In the genomic region with DNA sequence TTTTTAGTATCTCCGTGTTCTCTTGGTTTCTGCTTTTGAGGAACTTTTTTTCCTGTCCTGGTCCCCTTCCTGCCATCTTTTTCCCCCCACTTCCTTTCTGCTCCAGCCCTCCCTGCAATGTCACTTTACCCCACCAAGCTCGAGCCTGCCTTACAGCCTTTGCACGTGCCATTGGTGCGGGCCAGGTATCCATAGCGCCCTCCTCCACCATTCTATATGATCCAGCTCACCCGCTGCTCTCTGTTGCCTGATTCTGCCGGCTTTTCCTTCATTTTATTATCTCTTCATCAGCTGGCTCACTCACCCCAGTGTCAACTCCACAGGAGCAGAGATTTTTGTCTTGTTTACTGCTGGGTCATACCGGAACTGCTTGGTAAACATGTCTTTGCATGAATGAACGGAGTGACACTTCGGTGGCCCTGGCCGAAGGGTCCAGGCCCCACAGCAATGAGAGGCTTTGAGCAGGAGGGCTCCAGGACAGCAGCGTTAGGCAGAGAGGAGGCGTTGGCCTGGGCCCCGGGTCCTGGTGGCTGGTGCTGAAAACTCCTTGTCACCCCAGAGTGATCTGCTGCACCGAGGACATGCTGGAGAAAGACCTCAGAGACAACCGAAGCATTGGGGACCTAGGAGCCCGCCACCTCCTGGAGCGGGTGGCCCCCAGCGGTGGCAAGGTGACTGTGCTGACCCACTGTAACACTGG, we compare ENCODE assay signal across 8 cellular contexts. TPM values are rescaled to one million over a fixed set of nuclear protein-coding genes. Genes with fewer than 3 reads are reported as not detected.
A peak's percentile ranks its signal among the peaks of the same experiment; 100 is the strongest.
DNase-seq lines count a peak whose midpoint lies in the region; TF ChIP-seq lines count a peak whose summit lies in the region.

No MANE protein-coding gene starts in this region.

- no peak for TF ChIP-seq CTCF in DOHH2 (IDR thresholded peaks at IDR 0.05; ENCODE audit: low read depth, low read length, poor library complexity, severe bottlenecking)
- no peak for TF ChIP-seq CTCF in OCI-LY3 (IDR thresholded peaks at IDR 0.05; ENCODE audit: low read depth, low read length)
- TF ChIP-seq CTCF in endodermal cell (conservative IDR thresholded peaks at IDR 0.05), result no peak
- TF ChIP-seq CTCF in osteocyte (IDR thresholded peaks at IDR 0.05), result no peak
- TF ChIP-seq CTCF in GM13977 (IDR thresholded peaks at IDR 0.05; ENCODE audit: extremely low read depth, insufficient read depth, missing control alignments), result no peak

- no peaks in the 10 kb centered on the region for H3K27me3 Mint-ChIP-seq in endodermal cell (ENCODE audit: insufficient read depth)
- H3K27me3 Mint-ChIP-seq in osteocyte (ENCODE audit: unreplicated experiment), result no peaks in the 10 kb centered on the region

- H4K20me1 ChIP-seq in DOHH2 (ENCODE audit: control insufficient read depth, insufficient read depth, low read depth, low read length), result peaks cover 3% of the 10 kb centered on the region; the same call in 1 of the 2 replicates
- no peaks in the 10 kb centered on the region; the same call in 1 of the 2 replicates for H4K20me1 ChIP-seq in OCI-LY3 (ENCODE audit: insufficient read depth, low read length)

- no peak overlapping the region for H3K27ac Mint-ChIP-seq in endodermal cell
- peak overlapping the region; percentile 62 for H3K27ac Mint-ChIP-seq in osteocyte (ENCODE audit: unreplicated experiment)

- H3F3A ChIP-seq in DOHH2 (ENCODE audit: control insufficient read depth, insufficient read depth), result no peaks in the 10 kb centered on the region; the same call in 1 of the 2 replicates

- peak overlapping the region; percentile 71 for H3K4me2 ChIP-seq in DOHH2 (ENCODE audit: low read length)
- peak overlapping the region; percentile 80 for H3K4me2 ChIP-seq in OCI-LY3 (ENCODE audit: low read length)

- no peak overlapping the region for H2AFZ ChIP-seq in OCI-LY3 (ENCODE audit: low read depth, low read length)

- H3K4me1 ChIP-seq in DOHH2 (ENCODE audit: control insufficient read depth, low read length) (peaks cover 11% of the 10 kb centered on the region), OCI-LY3 (ENCODE audit: low read length) (peaks cover 8% of the 10 kb centered on the region), endodermal cell (ENCODE audit: control insufficient read depth, insufficient read depth, low read length) (no peaks in the 10 kb centered on the region)

- H3K27ac ChIP-seq in DOHH2 (ENCODE audit: low read depth, low read length), result no peak overlapping the region
- H3K27ac ChIP-seq in OCI-LY3 (ENCODE audit: low read length), result no peak overlapping the region
- no peak overlapping the region for H3K27ac ChIP-seq in endodermal cell (ENCODE audit: low read depth, low read length)

- peaks cover 1% of the 10 kb centered on the region for H3K9me3 Mint-ChIP-seq in endodermal cell
- no peaks in the 10 kb centered on the region for H3K9me3 Mint-ChIP-seq in osteocyte (ENCODE audit: unreplicated experiment)

- DNase-seq in endodermal cell, result peak; percentile 64
- no peak for DNase-seq in osteocyte (ENCODE audit: extremely low spot score, unreplicated experiment)
- no peak for DNase-seq in GM13977 (ENCODE audit: low spot score)
- DNase-seq in EL, result no peak
- DNase-seq in RPMI8226, result no peak
- no peak for DNase-seq in dedifferentiated amniotic fluid mesenchymal stem cell (ENCODE audit: extremely low spot score)

- H3K9me3 ChIP-seq in DOHH2 (ENCODE audit: control insufficient read depth, insufficient read depth, low read length) (no peaks in the 10 kb centered on the region), OCI-LY3 (ENCODE audit: insufficient read depth, low read length) (no peaks in the 10 kb centered on the region), endodermal cell (ENCODE audit: control insufficient read depth, low read length) (no peaks in the 10 kb centered on the region)

- H3K79me2 ChIP-seq in DOHH2 (ENCODE audit: control insufficient read depth, low read length) (peaks cover 10% of the 10 kb centered on the region), OCI-LY3 (ENCODE audit: low read length) (peaks cover 20% of the 10 kb centered on the region)

- H3K36me3 Mint-ChIP-seq in endodermal cell (ENCODE audit: low read depth), result peaks cover 35% of the 10 kb centered on the region
- H3K36me3 Mint-ChIP-seq in osteocyte (ENCODE audit: unreplicated experiment), result peaks cover 11% of the 10 kb centered on the region

- H3K9ac ChIP-seq in OCI-LY3 (ENCODE audit: low read length), result peak overlapping the region; percentile 59; the same call in 1 of the 2 replicates
- H3K9ac ChIP-seq in endodermal cell (ENCODE audit: extremely low read depth, low read length, poor library complexity, severe bottlenecking), result peak overlapping the region; percentile 25

- H3K4me1 Mint-ChIP-seq in endodermal cell (peaks cover 5% of the 10 kb centered on the region), osteocyte (ENCODE audit: unreplicated experiment) (peaks cover 13% of the 10 kb centered on the region)

- H3K27me3 ChIP-seq in DOHH2 (ENCODE audit: control insufficient read depth, low read length), result no peaks in the 10 kb centered on the region
- no peaks in the 10 kb centered on the region for H3K27me3 ChIP-seq in OCI-LY3 (ENCODE audit: low read depth, low read length)
- no peaks in the 10 kb centered on the region for H3K27me3 ChIP-seq in endodermal cell (ENCODE audit: control insufficient read depth, insufficient read depth, low read length, poor library complexity, severe bottlenecking)

- peak overlapping the region; percentile 70 for H3K4me3 ChIP-seq in DOHH2 (ENCODE audit: low read length)
- H3K4me3 ChIP-seq in OCI-LY3 (ENCODE audit: low read length), result peak overlapping the region; percentile 88
- H3K4me3 ChIP-seq in endodermal cell (ENCODE audit: low read length), result peak overlapping the region; percentile 78

- in situ Hi-C loops in GM13977 (cut with MboI; ENCODE audit: low pct_unique_long_range_greater_than_20kb, low sequenced_read_pairs, unreplicated experiment), result no loop called here

- H3K9me2 ChIP-seq in DOHH2 (replicated peaks; ENCODE audit: control insufficient read depth, low read length), result no peaks in the 10 kb centered on the region

- WGBS in endodermal cell (ENCODE audit: insufficient coverage in 1 of 2, insufficient read length in 1 of 2), 2 experiments, result 70 to 73% methylated on average over 19 of the region's 19 CpGs

- H3K4me3 Mint-ChIP-seq in endodermal cell (peak overlapping the region; percentile 62), osteocyte (ENCODE audit: unreplicated experiment) (peak overlapping the region; percentile 76)

- peaks cover 10% of the 10 kb centered on the region; the same call in 1 of the 2 replicates for H3K36me3 ChIP-seq in DOHH2 (ENCODE audit: control insufficient read depth, low read length)
- H3K36me3 ChIP-seq in OCI-LY3 (replicated peaks; ENCODE audit: low read depth, low read length), result peaks cover 22% of the 10 kb centered on the region
- peaks cover 32% of the 10 kb centered on the region for H3K36me3 ChIP-seq in endodermal cell (ENCODE audit: control insufficient read depth, insufficient read depth, low read length)

RNA-seq across cellular contexts. Expression of a gene that starts 1.2 kb away (rescaled TPM):
- 10 to 100 TPM; 19.6 to 29.6 TPM for total RNA-seq in endodermal cell
- 20.7 TPM for polyA plus RNA-seq in endodermal cell (2013, experiment 1 of 2)
- polyA plus RNA-seq in endodermal cell (2013, experiment 2 of 2), result 20.5 TPM
- total RNA-seq in osteocyte, result 18.6 and 22.5 TPM in 2 replicates

RNA-seq across cellular contexts. Expression of a gene that starts 8.7 kb away (rescaled TPM):
- total RNA-seq in endodermal cell (100 to 1,000 TPM; 106 to 114 TPM), osteocyte (82.4 and 86.6 TPM in 2 replicates)
- 141 TPM for polyA plus RNA-seq in endodermal cell (2013, experiment 1 of 2)
- polyA plus RNA-seq in endodermal cell (2013, experiment 2 of 2), result 125 TPM

RNA-seq across cellular contexts. Expression of a gene that starts 29.7 kb away (rescaled TPM):
- total RNA-seq in endodermal cell, result 10 to 100 TPM; 30.0 to 41.9 TPM
- polyA plus RNA-seq in endodermal cell (2013, experiment 1 of 2), result 22.9 TPM
- 20.7 TPM for polyA plus RNA-seq in endodermal cell (2013, experiment 2 of 2)
- total RNA-seq in osteocyte, result 14.0 and 15.1 TPM in 2 replicates
